Comparison of ENCODE assay signal across 11 cellular contexts in genomic region chr2:181462032-181462431, GRCh38. TPM values are rescaled to one million over a fixed set of nuclear protein-coding genes. Genes with fewer than 3 reads are reported as not detected.
DNase-seq lines count a peak whose midpoint lies in the region; ATAC-seq, FAIRE-seq and TF ChIP-seq lines count a peak whose summit lies in the region.
"Had no signal": no experiment of that assay in that cellular context is flagged by ENCODE, and none has a peak within 500 bp of the region (broad histone marks: within the 10 kb centered on the region; RNA-seq: fewer than 3 reads in every experiment).

No MANE protein-coding gene starts in this region.

- H2AFZ ChIP-seq in HepG2 (ENCODE audit: low read length), result no peak overlapping the region

- H3K27ac ChIP-seq in BLaER1, result peak overlapping the region; percentile 99
- H3K27ac ChIP-seq in esophagus squamous epithelium, result no peak overlapping the region
- H3K27ac ChIP-seq in HepG2 (ENCODE audit: extremely low read length, insufficient read depth, low read length), result no peak overlapping the region
- H3K27ac ChIP-seq in uterus, result peak overlapping the region in 1 of 2 donors; percentile 11

- no peaks in the 10 kb centered on the region for H3K4me1 Mint-ChIP-seq in Caco-2 (ENCODE audit: low read depth, unreplicated experiment)

- no peak for TF ChIP-seq POLR2A in esophagus squamous epithelium (IDR thresholded peaks at IDR 0.05)
- TF ChIP-seq POLR2A in HepG2 (IDR thresholded peaks at IDR 0.05; ENCODE audit: insufficient read depth in 1 of 2, low read depth in 2 of 2, low read length in 2 of 2), result no peak
- no peak for TF ChIP-seq POLR2A in uterus (IDR thresholded peaks at IDR 0.05)

- peaks cover 50% of the 10 kb centered on the region for H3K36me3 ChIP-seq in BLaER1
- H3K36me3 ChIP-seq in adipocyte (ENCODE audit: control insufficient read depth, insufficient read depth, low read length, severe bottlenecking), result no peaks in the 10 kb centered on the region
- no peaks in the 10 kb centered on the region for H3K36me3 ChIP-seq in Caco-2 (ENCODE audit: control insufficient read depth, insufficient read depth, low read length)
- H3K36me3 ChIP-seq in esophagus squamous epithelium, result no peaks in the 10 kb centered on the region
- no peaks in the 10 kb centered on the region for H3K36me3 ChIP-seq in HepG2 (replicated peaks in 1 of 2; ENCODE audit: control insufficient read depth in 1 of 2, insufficient read depth in 2 of 2, low read length in 2 of 2)
- H3K36me3 ChIP-seq in uterus, result no peaks in the 10 kb centered on the region

- ATAC-seq in GM19035 (IDR thresholded peaks at IDR 0.05; ENCODE audit: unreplicated experiment) (peak; percentile 28), HG03432 (IDR thresholded peaks at IDR 0.05; ENCODE audit: unreplicated experiment) (peak; percentile 38), HepG2 (no peak)

- CTCF ChIA-PET in Caco-2 (lab: Charles Lee), result no interaction called here
- CTCF ChIA-PET in HepG2 (lab: Yijun Ruan, JAX; ENCODE audit: low intra/inter-chr PET ratio, low total read pairs), result no interaction called here

- no peaks in the 10 kb centered on the region for H3K9me3 Mint-ChIP-seq in Caco-2 (ENCODE audit: unreplicated experiment)

- peaks cover 51% of the 10 kb centered on the region for H3K4me1 ChIP-seq in BLaER1
- peaks cover 33% of the 10 kb centered on the region for H3K4me1 ChIP-seq in adipocyte (ENCODE audit: control insufficient read depth, insufficient read depth, low read length)
- no peaks in the 10 kb centered on the region for H3K4me1 ChIP-seq in Caco-2
- H3K4me1 ChIP-seq in esophagus squamous epithelium, result peaks cover 2 to 12% (median 3%) of the 10 kb centered on the region in 3 donors
- no peaks in the 10 kb centered on the region for H3K4me1 ChIP-seq in HepG2 (ENCODE audit: insufficient read depth, low read length)
- no peaks in the 10 kb centered on the region for H3K4me1 ChIP-seq in uterus

- H3K9ac ChIP-seq in BLaER1 (peak overlapping the region; percentile 76), adipocyte (ENCODE audit: low read length) (no peak overlapping the region), HepG2 (ENCODE audit: insufficient read depth, low read depth, low read length) (no peak overlapping the region)

- no peaks in the 10 kb centered on the region for H3K36me3 Mint-ChIP-seq in Caco-2 (ENCODE audit: insufficient read depth, unreplicated experiment)

- no peak for FAIRE-seq in HepG2 (lab: Jason Lieb, UNC)
- FAIRE-seq: endothelial cell of umbilical vein had no signal

- peak; percentile 16 for DNase-seq in adipocyte (ENCODE audit: low read depth)
- no peak for DNase-seq in Caco-2
- DNase-seq in esophagus squamous epithelium (lab: John Stamatoyannopoulos, UW), result no peak
- no peak for DNase-seq in HepG2 (ENCODE audit: low spot score)
- DNase-seq in uterus, result no peak
- DNase-seq: NCI-H446; stimulated activated CD4-positive, alpha-beta T cell treated with anti-CD3 and anti-CD28 coated beads, Interleukin-4, amount 100 ng/mL, for 24 hours had no signal

- peaks cover 16% of the 10 kb centered on the region for H3K27me3 Mint-ChIP-seq in Caco-2 (ENCODE audit: insufficient read depth, unreplicated experiment)

- no peak for TF ChIP-seq EP300 in HepG2 (IDR thresholded peaks at IDR 0.05; ENCODE audit: low read depth in 2 of 2, low read length in 2 of 2)
- no peak for TF ChIP-seq EP300 in HepG2 (CRISPR knock-in tag; IDR thresholded peaks at IDR 0.05; ENCODE audit: borderline replicate concordance)

- H3K4me3 Mint-ChIP-seq in Caco-2 (ENCODE audit: unreplicated experiment), result no peak overlapping the region

- H4K20me1 ChIP-seq in BLaER1 (peaks cover 64% of the 10 kb centered on the region), HepG2 (ENCODE audit: insufficient read depth, low read length) (no peaks in the 10 kb centered on the region)

- POLR2A ChIA-PET in Caco-2 (lab: Charles Lee) (no interaction called here), HepG2 (lab: Yijun Ruan, JAX) (no interaction called here)

- TF ChIP-seq RAD21 in HepG2 (CRISPR knock-in tag; IDR thresholded peaks at IDR 0.05), result no peak

- intact Hi-C loops in Caco-2 (cut with micrococcal nuclease; ENCODE audit: unreplicated experiment) (loop anchor here (10.0 kb wide), 1 partner anchor 137 kb away; no protein-coding TSS in a partner anchor), esophagus squamous epithelium (cut with DNase I) (loop anchor here (10.0 kb wide), 1 partner anchor 1337 kb away; no protein-coding TSS in a partner anchor), HepG2 (cut with micrococcal nuclease; ENCODE audit: unreplicated experiment) (no loop called here), uterus (cut with DNase I; ENCODE audit: low total_unique reads) (no loop called here)

- no TSS peak for BruUV-seq in Caco-2 (replicated peaks; lab: Mats Ljungman, UMichigan)
- BruUV-seq in HepG2 (replicated peaks; lab: Mats Ljungman, UMichigan), result no TSS peak

- H3K9me3 ChIP-seq in BLaER1 (no peaks in the 10 kb centered on the region), adipocyte (ENCODE audit: control insufficient read depth, low read length) (no peaks in the 10 kb centered on the region), Caco-2 (no peaks in the 10 kb centered on the region), esophagus squamous epithelium (no peaks in the 10 kb centered on the region), HepG2 (ENCODE audit: low read length) (no peaks in the 10 kb centered on the region), uterus (no peaks in the 10 kb centered on the region)

- in situ Hi-C loops in HepG2 (cut with HindIII; ENCODE audit: extremely low pct_ligation_motif_present, low pct_unique_long_range_greater_than_20kb), result loop anchor here (10.0 kb wide), 2 partner anchors 357 to 1337 kb away; no protein-coding TSS in a partner anchor

- peak overlapping the region; percentile 95 for H3K4me2 ChIP-seq in BLaER1
- no peak overlapping the region for H3K4me2 ChIP-seq in HepG2 (ENCODE audit: low read depth, low read length)

- H3K27me3 ChIP-seq in BLaER1 (no peaks in the 10 kb centered on the region), adipocyte (replicated peaks; ENCODE audit: control insufficient read depth, insufficient read depth, low read length) (no peaks in the 10 kb centered on the region), Caco-2 (replicated peaks; ENCODE audit: control insufficient read depth, insufficient read depth, low read length) (no peaks in the 10 kb centered on the region), esophagus squamous epithelium (peaks cover 0 to 15% (median 0%) of the 10 kb centered on the region in 4 donors), HepG2 (ENCODE audit: control insufficient read depth in 1 of 2, insufficient read depth in 2 of 2, low read length in 2 of 2) (peaks cover 0 to 14% of the 10 kb centered on the region in 2 experiments; a peak in 2 of 5 replicates), uterus (no peaks in the 10 kb centered on the region)

- no peak overlapping the region for H3K27ac Mint-ChIP-seq in Caco-2 (ENCODE audit: unreplicated experiment)

- 40 to 45% methylated on average over 1 of the region's 1 CpG for WGBS in esophagus squamous epithelium, 2 donors
- 4% methylated on average over 1 of the region's 1 CpG for WGBS in HepG2 (ENCODE audit: low lambda C conversion rate)

- TF ChIP-seq CTCF in Caco-2 (IDR thresholded peaks at IDR 0.05; ENCODE audit: insufficient read depth in 1 of 2, low read depth in 1 of 2, low read length in 1 of 2, severe bottlenecking in 1 of 2, unreplicated experiment in 1 of 2), result no peak
- no peak for TF ChIP-seq CTCF in esophagus squamous epithelium (IDR thresholded peaks at IDR 0.05)
- no peak for TF ChIP-seq CTCF in HepG2 (CRISPR knock-in tag; IDR thresholded peaks at IDR 0.05)
- TF ChIP-seq CTCF in uterus (IDR thresholded peaks at IDR 0.05), result no peak

- no peaks in the 10 kb centered on the region for H3K79me2 ChIP-seq in HepG2 (ENCODE audit: insufficient read depth, low read length)

- H3K4me3 ChIP-seq in BLaER1 (peak overlapping the region; percentile 82), adipocyte (ENCODE audit: low read length) (no peak overlapping the region), Caco-2 (ENCODE audit: low read depth, low read length) (no peak overlapping the region), esophagus squamous epithelium (no peak overlapping the region), HepG2 (replicated peaks in 1 of 3; ENCODE audit: insufficient read depth in 1 of 3, low read depth in 2 of 3, low read length in 3 of 3) (no peak overlapping the region), uterus (no peak overlapping the region)

TF ChIP-seq in HepG2, 621 proteins besides CTCF, POLR2A, EP300 and RAD21 (continues in another document):
- no peak for TF ChIP-seq CEBPG (CRISPR knock-in tag; IDR thresholded peaks at IDR 0.05)

RNA-seq across cellular contexts. Expression of gene ITGA4, which starts 4.8 kb away (rescaled TPM):
- total RNA-seq in Caco-2 (2022) (not detected in 2 replicates), esophagus squamous epithelium (1 to 10 TPM; 1.6 to 9.0 (median 6.4) TPM), HepG2 (2016; rRNA removed; fragmentation: Illumina TruSeq; extraction: Trizol) (not detected in 2 replicates), uterus (100 to 1,000 TPM in 1 of 4 donors, 1 to 10 TPM in 2, under 1 TPM in 1; 0.51 to 112 (median 4.5) TPM)
- total RNA-seq in HepG2 (2016; cell fraction: cytosol; rRNA removed; fragmentation: Illumina TruSeq; extraction: Trizol; ENCODE audit: low read depth), result not detected in 2 replicates
- not detected in 2 replicates for total RNA-seq in HepG2 (2016; cell fraction: insoluble cytoplasmic fraction; rRNA removed; fragmentation: Illumina TruSeq; extraction: Trizol)
- not detected in 2 replicates for total RNA-seq in HepG2 (2016; cell fraction: membrane; rRNA removed; fragmentation: Illumina TruSeq; extraction: Trizol)
- total RNA-seq in HepG2 (2016; cell fraction: nucleus; rRNA removed; fragmentation: Illumina TruSeq; extraction: Trizol), result not detected in 2 replicates
- not detected in 2 replicates for polyA plus RNA-seq in HepG2 (2011; rRNA removed)
- not detected in 2 replicates for polyA plus RNA-seq in HepG2 (2011; cell fraction: cytosol; rRNA removed)
- polyA plus RNA-seq in HepG2 (2011; cell fraction: nucleus; rRNA removed), result not detected in 2 replicates
- polyA plus RNA-seq in HepG2 (2012), result not detected in 2 replicates
- not detected in 2 replicates for polyA plus RNA-seq in HepG2 (2016; cell fraction: cytosol; fragmentation: Illumina TruSeq; extraction: Trizol; ENCODE audit: low read depth)
- not detected in 2 replicates for polyA plus RNA-seq in HepG2 (2016; cell fraction: insoluble cytoplasmic fraction; fragmentation: Illumina TruSeq; extraction: Trizol; ENCODE audit: low read depth)
- polyA plus RNA-seq in HepG2 (2016; cell fraction: membrane; fragmentation: Illumina TruSeq; extraction: Trizol; ENCODE audit: low read depth), result not detected in 2 replicates
- not detected in 2 replicates for polyA plus RNA-seq in HepG2 (2016; cell fraction: nucleus; fragmentation: Illumina TruSeq; extraction: Trizol; ENCODE audit: insufficient read depth, low read depth)
- not detected in 2 replicates for polyA minus RNA-seq in HepG2 (2011; rRNA and poly(A)+ RNA removed; ENCODE audit: low replicate concordance)
- polyA minus RNA-seq in HepG2 (2011; cell fraction: cytosol; rRNA and poly(A)+ RNA removed), result not detected in 2 replicates
- not detected in 2 replicates for polyA minus RNA-seq in HepG2 (2011; cell fraction: nucleus; rRNA and poly(A)+ RNA removed)

Comparison
In these comparisons a context has a peak if more than half of its experiments do, and no peak if none do; other contexts are left out.
1. intact Hi-C loops: an anchor here in Caco-2 (10.0 kb wide) and esophagus squamous epithelium (10.0 kb wide); none called in HepG2 and uterus.